Comparison of ENCODE assay signal across 8 cellular contexts in the genomic region with DNA sequence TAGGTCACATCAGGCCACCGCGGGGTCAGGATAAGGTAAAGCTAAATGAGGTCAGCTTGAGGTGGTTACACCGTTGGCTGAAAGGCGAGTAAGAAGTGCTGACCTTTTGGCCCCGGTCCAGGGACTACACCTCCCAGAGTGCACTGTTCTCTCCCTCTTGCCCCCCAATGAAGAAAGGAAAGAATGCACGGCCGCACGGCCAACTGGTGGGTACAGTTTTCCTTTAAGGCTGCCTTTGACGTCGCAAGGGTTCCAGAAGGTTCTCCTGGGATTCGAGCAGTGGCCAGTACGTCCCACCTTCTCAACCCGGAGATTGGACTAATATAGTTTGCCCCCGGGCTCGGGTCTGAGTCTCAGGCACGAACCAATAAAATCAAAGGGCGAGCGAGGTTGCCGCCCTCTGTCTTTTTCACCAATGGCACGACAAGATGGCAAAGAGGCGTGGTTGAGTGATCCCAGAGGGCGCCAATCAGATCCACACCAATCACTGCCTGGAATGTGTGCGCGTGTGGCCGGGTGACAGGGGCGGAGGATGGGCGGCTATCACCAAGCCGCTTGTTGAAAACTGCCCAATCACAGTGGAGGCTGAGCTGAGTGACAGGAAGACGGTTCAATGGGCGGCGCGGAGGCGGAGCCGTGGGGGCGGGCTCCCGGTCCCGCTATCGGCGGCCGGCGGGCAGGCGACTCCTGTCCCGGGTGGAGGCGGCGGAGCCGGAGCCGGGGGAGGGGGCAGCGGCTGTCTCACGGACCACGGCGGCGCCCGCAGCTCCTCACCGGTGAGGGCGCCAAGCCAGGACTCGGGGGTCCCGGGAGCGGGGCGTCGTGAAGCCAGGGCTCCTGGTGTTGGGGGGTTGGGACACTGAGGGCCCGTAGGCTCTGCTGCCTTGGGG. TPM values are rescaled to one million over a fixed set of nuclear protein-coding genes. Genes with fewer than 3 reads are reported as not detected.
DNase-seq lines count a peak whose midpoint lies in the region; ATAC-seq and TF ChIP-seq lines count a peak whose summit lies in the region.

A gene (plus strand): TSS at position 690 of the 890 bp plus-strand sequence. CDS start 886 bp downstream, outside the sequence.

- BruUV-seq in Panc1 (replicated peaks; lab: Mats Ljungman, UMichigan): no TSS peak

- H3K9me3 ChIP-seq in Panc1 (ENCODE audit: control insufficient read depth, insufficient read depth, low read depth, low read length) (no peaks in the 10 kb centered on the region), mucosa of stomach (ENCODE audit: control insufficient read depth, low read length) (no peaks in the 10 kb centered on the region)

- peak within 1 kb of the TSS; percentile 91 for H3K27ac Mint-ChIP-seq in activated T-cell treated with anti-CD3 and anti-CD28 coated beads, Interleukin-2, amount 50 U/mL, for 72 hours

- peak; percentile 99 for DNase-seq in DMS79 (lab: John Stamatoyannopoulos, UW)
- peak; percentile 65 for DNase-seq in KG1 (lab: John Stamatoyannopoulos, UW)
- DNase-seq in Panc1 (ENCODE audit: low read depth, low spot score): peak; percentile 95
- DNase-seq in activated T-cell treated with anti-CD3 and anti-CD28 coated beads, Interleukin-2, amount 50 U/mL, for 72 hours: peak; percentile 98
- DNase-seq in stimulated activated CD8-positive, alpha-beta memory T cell treated with anti-CD3 and anti-CD28 coated beads, Interleukin-4, amount 100 ng/mL, for 48 hours: peak; percentile 98

- in situ Hi-C loops in Panc1 (cut with HindIII; ENCODE audit: low pct_unique_long_range_greater_than_20kb, low sequenced_read_pairs): no loop called here

- CTCF ChIA-PET in Panc1 (lab: Charles Lee): interaction anchor here (0.6 to 1.2 kb wide), 2 partner anchors 12 to 90 kb away, joined by 4 to 5 read pairs; no protein-coding TSS in a partner anchor

- no peaks in the 10 kb centered on the region for H3K27me3 Mint-ChIP-seq in activated T-cell treated with anti-CD3 and anti-CD28 coated beads, Interleukin-2, amount 50 U/mL, for 72 hours (ENCODE audit: low read depth)

- no peak for TF ChIP-seq CTCF in Panc1 (IDR thresholded peaks at IDR 0.05)

- H3K27ac ChIP-seq in Panc1 (ENCODE audit: low read length): peak within 1 kb of the TSS; percentile 84

- H3K9me3 Mint-ChIP-seq in activated T-cell treated with anti-CD3 and anti-CD28 coated beads, Interleukin-2, amount 50 U/mL, for 72 hours: no peaks in the 10 kb centered on the region

- peak within 1 kb of the TSS; percentile 68 for H3K9ac ChIP-seq in mucosa of stomach (ENCODE audit: low read length)

- H3K27me3 ChIP-seq in Panc1 (ENCODE audit: control insufficient read depth, insufficient read depth, low read length) (no peaks in the 10 kb centered on the region), mucosa of stomach (ENCODE audit: control insufficient read depth, insufficient read depth, low read length) (peaks cover 3% of the 10 kb centered on the region)

- H3K36me3 ChIP-seq in Panc1 (ENCODE audit: control insufficient read depth, insufficient read depth, low read length): no peaks in the 10 kb centered on the region
- no peaks in the 10 kb centered on the region for H3K36me3 ChIP-seq in mucosa of stomach (ENCODE audit: control insufficient read depth, insufficient read depth, low read length)

- ATAC-seq in GM21737 (IDR thresholded peaks at IDR 0.05; ENCODE audit: unreplicated experiment) (peak; percentile 90), Panc1 (peak; percentile 94), esophagus mucosa (peak; percentile 92)
- ATAC-seq in activated T-cell treated with anti-CD3 and anti-CD28 coated beads, Interleukin-2, amount 50 U/mL, for 72 hours (replicated peaks in 1 of 2): peak; percentile 91

- H3K4me1 Mint-ChIP-seq in activated T-cell treated with anti-CD3 and anti-CD28 coated beads, Interleukin-2, amount 50 U/mL, for 72 hours (ENCODE audit: low read depth): peaks cover 93% of the 10 kb centered on the region

- peaks cover 33% of the 10 kb centered on the region for H3K4me1 ChIP-seq in Panc1 (ENCODE audit: control insufficient read depth, insufficient read depth, low read length)
- peaks cover 29% of the 10 kb centered on the region for H3K4me1 ChIP-seq in mucosa of stomach (ENCODE audit: control insufficient read depth, insufficient read depth, low read length)

- H3K4me3 ChIP-seq in Panc1 (ENCODE audit: low read depth in 2 of 2, low read length in 2 of 2): peak within 1 kb of the TSS; percentile 76 to 78
- H3K4me3 ChIP-seq in mucosa of stomach (ENCODE audit: low read length): peak within 1 kb of the TSS; percentile 67

- POLR2A ChIA-PET in Panc1 (lab: Charles Lee): interaction anchor here (0.6 to 1.1 kb wide), 5 partner anchors 20 to 94 kb away, joined by 3 to 9 read pairs (median 6); a partner anchor contains a TSS

- H3K36me3 Mint-ChIP-seq in activated T-cell treated with anti-CD3 and anti-CD28 coated beads, Interleukin-2, amount 50 U/mL, for 72 hours (ENCODE audit: insufficient read depth in 2 of 2): peaks cover 1 to 2% of the 10 kb centered on the region in 2 donors

- H3K4me3 Mint-ChIP-seq in activated T-cell treated with anti-CD3 and anti-CD28 coated beads, Interleukin-2, amount 50 U/mL, for 72 hours: peak within 1 kb of the TSS; percentile 81 to 94

- intact Hi-C loops in Panc1 (cut with micrococcal nuclease; ENCODE audit: unreplicated experiment): loop anchor here (5.0 kb wide), 1 partner anchor 232 kb away; no protein-coding TSS in a partner anchor

RNA-seq across cellular contexts. Expression of the gene that starts here (rescaled TPM):
- total RNA-seq in Panc1 (2021; ENCODE audit: unreplicated experiment) (9.7 TPM), esophagus mucosa (3.4 TPM)
- polyA plus RNA-seq in Panc1 (2012; ENCODE audit: insufficient read length): 13.9 TPM
- total RNA-seq in activated T-cell treated with anti-CD3 and anti-CD28 coated beads, Interleukin-2, amount 50 U/mL, for 72 hours: 10 to 100 TPM in 1 of 2 donors, 1 to 10 TPM in 1; 9.9 to 10.6 TPM

Comparison
In these comparisons a context has a peak if more than half of its experiments do, and no peak if none do; other contexts are left out.
1. Peak in every context shown above with its lines: DNase-seq, ATAC-seq, H3K4me3 ChIP-seq and H3K27ac ChIP-seq.